11 cellular contexts compared by ENCODE assay signal in the genomic region with DNA sequence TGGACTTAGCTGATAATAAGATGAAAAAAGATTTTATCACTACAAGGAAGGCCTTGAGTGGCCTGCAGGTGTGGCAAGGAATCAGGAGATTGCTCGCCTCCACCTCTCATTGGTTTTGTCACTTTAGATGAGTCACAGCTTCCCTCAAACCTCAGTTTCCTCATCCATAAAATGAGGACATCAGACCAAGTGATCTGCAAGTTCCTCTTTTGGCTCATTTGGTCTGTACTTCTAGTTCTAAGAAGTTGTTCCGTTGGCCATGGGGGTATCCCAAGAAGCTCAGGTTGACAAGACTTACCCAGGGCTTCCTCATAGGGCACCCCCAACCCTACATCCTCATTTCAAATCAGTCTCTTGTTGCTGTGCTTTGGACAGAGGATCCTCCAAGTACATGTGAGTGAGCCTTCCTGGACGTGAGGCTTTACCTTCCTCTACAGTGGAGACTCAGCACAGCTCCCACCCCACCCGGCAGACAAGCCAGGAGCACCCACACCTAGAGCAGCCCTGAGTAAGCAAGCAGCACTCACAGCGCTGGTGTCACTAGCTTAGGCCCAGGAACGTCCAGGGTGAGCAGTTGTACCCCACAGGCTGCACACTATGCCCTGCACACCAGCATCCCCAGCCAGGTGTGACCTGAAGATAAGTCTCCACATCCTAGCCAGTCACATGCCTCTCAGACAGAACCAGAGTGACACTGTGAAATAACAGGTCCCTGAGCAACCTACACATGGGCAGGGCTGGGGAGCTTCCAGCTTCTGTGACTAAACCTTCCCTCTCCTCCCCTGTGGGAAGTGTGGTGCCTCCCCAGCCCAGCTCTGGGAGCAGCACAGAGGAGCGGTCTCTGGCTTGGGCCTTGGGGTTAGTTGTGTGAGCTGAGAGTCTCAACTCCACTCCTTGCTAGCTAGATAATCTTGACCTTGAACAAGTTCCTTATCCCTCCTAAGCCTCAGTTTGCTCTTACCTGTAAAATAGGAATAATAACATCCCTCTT.
DNase-seq lines count a peak whose midpoint lies in the region; ATAC-seq, FAIRE-seq and TF ChIP-seq lines count a peak whose summit lies in the region.
"Had no signal": no experiment of that assay in that cellular context is flagged by ENCODE, and none has a peak within 500 bp of the region (broad histone marks: within the 10 kb centered on the region; RNA-seq: fewer than 3 reads in every experiment).

No MANE protein-coding gene starts in this region.

- ATAC-seq in activated naive CD4-positive, alpha-beta T cell treated with anti-CD3 and anti-CD28 coated beads, Interleukin-2, amount 50 U/mL, for 72 hours: peak in 1 of 2 donors; percentile 36
- ATAC-seq in HG03354 (IDR thresholded peaks at IDR 0.05; ENCODE audit: poor library complexity, severe bottlenecking, unreplicated experiment): no peak

- H3K4me1 ChIP-seq in esophagus squamous epithelium: peaks cover 26 to 74% (median 39%) of the 10 kb centered on the region in 3 donors
- H3K4me1 ChIP-seq in subcutaneous abdominal adipose tissue (ENCODE audit: control insufficient read depth in 5 of 5, insufficient read depth in 5 of 5, low read length in 5 of 5): peaks cover 0 to 28% (median 14%) of the 10 kb centered on the region in 5 donors

- H3K27ac Mint-ChIP-seq in activated naive CD4-positive, alpha-beta T cell treated with anti-CD3 and anti-CD28 coated beads, Interleukin-2, amount 50 U/mL, for 72 hours: peak overlapping the region; percentile 36 to 89

- H3K9me3 Mint-ChIP-seq in activated naive CD4-positive, alpha-beta T cell treated with anti-CD3 and anti-CD28 coated beads, Interleukin-2, amount 50 U/mL, for 72 hours: peaks cover 8 to 30% of the 10 kb centered on the region in 2 donors

- no peaks in the 10 kb centered on the region for H3K36me3 ChIP-seq in esophagus squamous epithelium
- no peaks in the 10 kb centered on the region for H3K36me3 ChIP-seq in subcutaneous abdominal adipose tissue (ENCODE audit: control insufficient read depth in 5 of 5, insufficient read depth in 5 of 5, low read length in 5 of 5)
- H3K36me3 ChIP-seq: BE2C, stomach had no signal

- no peaks in the 10 kb centered on the region for H3K27me3 ChIP-seq in esophagus squamous epithelium
- H3K27me3 ChIP-seq in subcutaneous abdominal adipose tissue (ENCODE audit: control insufficient read depth in 5 of 5, insufficient read depth in 4 of 5, low read length in 5 of 5): no peaks in the 10 kb centered on the region
- H3K27me3 ChIP-seq: BE2C, stomach had no signal

- H3K27ac ChIP-seq in esophagus squamous epithelium (peak overlapping the region; percentile 2 to 79 (median 46)), subcutaneous abdominal adipose tissue (ENCODE audit: low read depth, low read length) (no peak overlapping the region)

- intact Hi-C loops in esophagus squamous epithelium (cut with DNase I): no loop called here

- no peak for TF ChIP-seq CTCF in esophagus squamous epithelium (IDR thresholded peaks at IDR 0.05)
- no peak for TF ChIP-seq CTCF in D721Med (IDR thresholded peaks at IDR 0.05; ENCODE audit: insufficient read depth, missing control alignments)

- 54 to 81% methylated on average over 2 of the region's 7 CpGs for WGBS in esophagus squamous epithelium, 2 donors

- no peak overlapping the region for H3K9ac ChIP-seq in subcutaneous abdominal adipose tissue (ENCODE audit: low read length in 5 of 5)

- FAIRE-seq in D721Med (lab: Jason Lieb, UNC): no peak
- FAIRE-seq: colon had no signal

- H3K36me3 Mint-ChIP-seq in activated naive CD4-positive, alpha-beta T cell treated with anti-CD3 and anti-CD28 coated beads, Interleukin-2, amount 50 U/mL, for 72 hours: peaks cover 27 to 43% of the 10 kb centered on the region in 2 donors

- TF ChIP-seq POLR2A in esophagus squamous epithelium (IDR thresholded peaks at IDR 0.05): no peak

- no peak overlapping the region for H3K4me3 ChIP-seq in esophagus squamous epithelium
- H3K4me3 ChIP-seq in subcutaneous abdominal adipose tissue (ENCODE audit: low read depth in 1 of 5, low read length in 5 of 5): peak overlapping the region in 3 of 5 donors; percentile 3 to 40 (median 5)
- H3K4me3 ChIP-seq: stomach had no signal

- H3K9me3 ChIP-seq in esophagus squamous epithelium (peaks cover 0 to 33% (median 14%) of the 10 kb centered on the region in 3 donors), subcutaneous abdominal adipose tissue (ENCODE audit: control insufficient read depth in 5 of 5, low read length in 5 of 5) (peaks cover 8 to 25% (median 15%) of the 10 kb centered on the region in 5 donors)

- no peak for DNase-seq in activated naive CD4-positive, alpha-beta T cell treated with anti-CD3 and anti-CD28 coated beads, Interleukin-2, amount 50 U/mL, for 72 hours (ENCODE audit: low spot score in 2 of 2)
- no peak for DNase-seq in activated naive CD4-positive, alpha-beta T cell (lab: John Stamatoyannopoulos, UW)
- DNase-seq in SIG-M5 treated with dmso at 0.1 percent for 504 hours (lab: John Stamatoyannopoulos, UW; ENCODE audit: unreplicated experiment) (peak; percentile 93), esophagus squamous epithelium (lab: John Stamatoyannopoulos, UW) (no peak), D721Med (ENCODE audit: insufficient read length, low spot score) (no peak), NCI-H526 (lab: John Stamatoyannopoulos, UW) (no peak)
- DNase-seq: BE2C, stomach had no signal

Comparison
In these comparisons a context has a peak if more than half of its experiments do, and no peak if none do; other contexts are left out.
1. H3K4me3 ChIP-seq: peak in subcutaneous abdominal adipose tissue (3 of 5); none in esophagus squamous epithelium (0 of 4).